ENCODE assay signal across 11 cellular contexts in genomic region chr6:27296106-27296783, GRCh38. TPM values are rescaled to one million over a fixed set of nuclear protein-coding genes. Genes with fewer than 3 reads are reported as not detected.
DNase-seq lines count a peak whose midpoint lies in the region; ATAC-seq, FAIRE-seq and TF ChIP-seq lines count a peak whose summit lies in the region.
"Had no signal": no experiment of that assay in that cellular context is flagged by ENCODE, and none has a peak within 500 bp of the region (broad histone marks: within the 10 kb centered on the region; RNA-seq: fewer than 3 reads in every experiment).

No MANE protein-coding gene starts in this region.

- H2AFZ ChIP-seq in K562 (ENCODE audit: low read depth, low read length), result peak overlapping the region; percentile 97

- in situ Hi-C loops in K562 (cut with MboI), result no loop called here

- DNase-seq in CD8-positive, alpha-beta memory T cell, result no peak
- DNase-seq in K562 (ENCODE audit: extremely low read depth in 1 of 4, low spot score in 3 of 4), result peak in 3 of 4 experiments; percentile 29 to 61 (median 50)
- DNase-seq in memory B cell (ENCODE audit: low spot score in 2 of 2), result no peak
- DNase-seq in NCI-H146 (lab: John Stamatoyannopoulos, UW), result no peak
- DNase-seq in NK-92 (lab: John Stamatoyannopoulos, UW; ENCODE audit: unreplicated experiment), result no peak
- DNase-seq: effector CD8-positive, alpha-beta T cell; upper lobe of right lung had no signal

- POLR2A ChIA-PET in CD8-positive, alpha-beta memory T cell (lab: Charles Lee), result no interaction called here
- POLR2A ChIA-PET in K562 (lab: Yijun Ruan, JAX), result interaction anchor here (0.6 to 2.4 kb wide), 15 partner anchors 10 to 514 kb away, joined by 3 to 13 read pairs (median 5); partner anchors contain the start of gene ZNF391

- H3K27me3 ChIP-seq in CD8-positive, alpha-beta memory T cell (ENCODE audit: insufficient read depth, low read length, poor library complexity, severe bottlenecking), result peaks cover 55% of the 10 kb centered on the region
- H3K27me3 ChIP-seq in HUES64 (ENCODE audit: insufficient read depth, low read length) (peaks cover 62% of the 10 kb centered on the region), K562 (ENCODE audit: control insufficient read depth in 2 of 2, insufficient read depth in 2 of 2, low read length in 2 of 2) (no peaks in the 10 kb centered on the region)

- no peak for TF ChIP-seq EP300 in K562 (IDR thresholded peaks at IDR 0.05; ENCODE audit: low read length)

- no peak for TF ChIP-seq POLR2A in K562 (conservative IDR thresholded peaks at IDR 0.05)

- no TSS peak for BruUV-seq in K562 (replicated peaks; lab: Mats Ljungman, UMichigan)

- peak overlapping the region; percentile 91 for H3K4me2 ChIP-seq in K562 (ENCODE audit: insufficient read depth, low read length)

- under 1% methylated on average over 27 of the region's 27 CpGs for WGBS in HUES64
- under 1% methylated on average over 27 of the region's 27 CpGs for WGBS in K562 (ENCODE audit: insufficient coverage, low coverage, missing lambda C conversion rate)

- H3K4me3 ChIP-seq in CD8-positive, alpha-beta memory T cell (ENCODE audit: low read length), result no peak overlapping the region
- H3K4me3 ChIP-seq in HUES64 (ENCODE audit: low read length), result peak overlapping the region; percentile 71
- peak overlapping the region; percentile 67 for H3K4me3 ChIP-seq in K562
- H3K4me3 ChIP-seq: upper lobe of right lung had no signal

- FAIRE-seq in K562 (lab: Jason Lieb, UNC), result no peak
- FAIRE-seq: GM12891 had no signal

- intact Hi-C loops in K562 (cut with micrococcal nuclease), result loop anchor here (2.0 to 10.0 kb wide), 5 partner anchors 37 to 389 kb away; no protein-coding TSS in a partner anchor

- no peaks in the 10 kb centered on the region for H3K4me1 ChIP-seq in CD8-positive, alpha-beta memory T cell (ENCODE audit: insufficient read depth, low read length)
- peaks cover 15% of the 10 kb centered on the region for H3K4me1 ChIP-seq in HUES64 (ENCODE audit: insufficient read depth, low read length)
- H3K4me1 ChIP-seq in K562 (replicated peaks in 1 of 2; ENCODE audit: control insufficient read depth in 2 of 2, insufficient read depth in 2 of 2, low read length in 2 of 2), result peaks cover under 1 to 10% of the 10 kb centered on the region in 2 experiments; a peak in 3 of 5 replicates
- H3K4me1 ChIP-seq: upper lobe of right lung had no signal

- CTCF ChIA-PET in CD8-positive, alpha-beta memory T cell (lab: Charles Lee), result interaction anchor here (0.8 to 1.0 kb wide), 2 partner anchors 16 to 367 kb away, joined by 3 read pairs; partner anchors contain the start of gene POM121L2
- CTCF ChIA-PET in K562 (lab: Yijun Ruan, JAX; ENCODE audit: low intra/inter-chr PET ratio), result interaction anchor here (0.6 kb wide), 1 partner anchor 209 kb away, joined by 3 read pairs; no protein-coding TSS in a partner anchor

- TF ChIP-seq CTCF in K562 (IDR thresholded peaks at IDR 0.05 in 2 of 3, conservative IDR thresholded peaks at IDR 0.05 in 1 of 3; ENCODE audit: insufficient read depth in 2 of 3, low read depth in 1 of 3, low read length in 3 of 3), result no peak

- no peaks in the 10 kb centered on the region for H3K79me2 ChIP-seq in K562 (ENCODE audit: control insufficient read depth, insufficient read depth, low read length)

- H3K4me3 Mint-ChIP-seq in CD8-positive, alpha-beta memory T cell, result peak overlapping the region in 5 of 7 donors; percentile 5 to 76 (median 67)
- no peak overlapping the region for H3K4me3 Mint-ChIP-seq in memory B cell

- peak overlapping the region in 5 of 8 donors; percentile 37 to 79 (median 75) for H3K27ac Mint-ChIP-seq in CD8-positive, alpha-beta memory T cell
- peak overlapping the region; percentile 32 for H3K27ac Mint-ChIP-seq in memory B cell

- no peak; a peak in 1 of 4 replicates for TF ChIP-seq RAD21 in K562 (CRISPR knock-in tag; conservative IDR thresholded peaks at IDR 0.05 in 1 of 2, IDR thresholded peaks at IDR 0.05 in 1 of 2)

- H3K9me1 ChIP-seq in K562 (ENCODE audit: control insufficient read depth, insufficient read depth, low read length), result no peaks in the 10 kb centered on the region

- H3K9me3 Mint-ChIP-seq in CD8-positive, alpha-beta memory T cell, result peaks cover 21 to 65% (median 58%) of the 10 kb centered on the region in 5 donors
- H3K9me3 Mint-ChIP-seq in memory B cell, result peaks cover 18% of the 10 kb centered on the region

- peaks cover 10% of the 10 kb centered on the region for H3K9me3 ChIP-seq in CD8-positive, alpha-beta memory T cell (ENCODE audit: low read length)
- H3K9me3 ChIP-seq in HUES64 (ENCODE audit: insufficient read depth, low read depth, low read length), result no peaks in the 10 kb centered on the region
- H3K9me3 ChIP-seq in K562 (replicated peaks; ENCODE audit: control insufficient read depth, insufficient read depth, low read depth, low read length), result no peaks in the 10 kb centered on the region
- H3K9me3 ChIP-seq: upper lobe of right lung had no signal

- ATAC-seq in K562 (peak; percentile 47), memory B cell (ENCODE audit: low read depth) (no peak), GM18867 (IDR thresholded peaks at IDR 0.05; ENCODE audit: unreplicated experiment) (no peak), HG03521 (IDR thresholded peaks at IDR 0.05; ENCODE audit: unreplicated experiment) (no peak)
- ATAC-seq: upper lobe of right lung had no signal

- H3K9ac ChIP-seq in HUES64 (ENCODE audit: low read depth, low read length), result 0 out of 2 replicates have a peak overlapping the region, but pooled peaks have one; percentile 31
- peak overlapping the region; percentile 74 to 93 for H3K9ac ChIP-seq in K562 (ENCODE audit: insufficient read depth in 1 of 2, low read depth in 2 of 2, low read length in 2 of 2)

- no peaks in the 10 kb centered on the region for H3K4me1 Mint-ChIP-seq in CD8-positive, alpha-beta memory T cell
- no peaks in the 10 kb centered on the region for H3K4me1 Mint-ChIP-seq in memory B cell

- peak overlapping the region; percentile 46 for H3K27ac ChIP-seq in CD8-positive, alpha-beta memory T cell (ENCODE audit: low read depth, low read length)
- no peak overlapping the region for H3K27ac ChIP-seq in HUES64 (ENCODE audit: low read depth, low read length)
- H3K27ac ChIP-seq in K562 (ENCODE audit: extremely low read depth, low read depth, low read length), result peak overlapping the region; percentile 17
- H3K27ac ChIP-seq: upper lobe of right lung had no signal

- peaks cover 0 to 5% (median 4%) of the 10 kb centered on the region in 3 donors for H3K36me3 Mint-ChIP-seq in CD8-positive, alpha-beta memory T cell
- H3K36me3 Mint-ChIP-seq in memory B cell, result peaks cover 1% of the 10 kb centered on the region

- no peaks in the 10 kb centered on the region for H3K36me3 ChIP-seq in CD8-positive, alpha-beta memory T cell (ENCODE audit: insufficient read depth, low read length)
- H3K36me3 ChIP-seq in HUES64 (ENCODE audit: insufficient read depth, low read length) (no peaks in the 10 kb centered on the region), K562 (ENCODE audit: control insufficient read depth, insufficient read depth, low read length) (no peaks in the 10 kb centered on the region)
- H3K36me3 ChIP-seq: upper lobe of right lung had no signal

- H4K20me1 ChIP-seq in K562 (replicated peaks; ENCODE audit: control insufficient read depth, insufficient read depth, low read length), result no peaks in the 10 kb centered on the region

- peaks cover 85 to 88% of the 10 kb centered on the region in 2 donors for H3K27me3 Mint-ChIP-seq in CD8-positive, alpha-beta memory T cell
- H3K27me3 Mint-ChIP-seq in memory B cell, result peaks cover 29% of the 10 kb centered on the region

RNA-seq across cellular contexts. Expression of gene POM121L2, which starts 15.8 kb away (rescaled TPM):
- total RNA-seq in CD8-positive, alpha-beta memory T cell, result not detected
- not detected for polyA plus RNA-seq in CD8-positive, alpha-beta memory T cell
- polyA plus RNA-seq in HUES64 (2013, experiment 1 of 2), result not detected
- polyA plus RNA-seq in HUES64 (2013, experiment 2 of 2), result not detected
- not detected in 2 replicates for total RNA-seq in K562 (2011; cell fraction: chromatin; rRNA removed; ENCODE audit: low replicate concordance)
- total RNA-seq in K562 (2011; cell fraction: nucleolus; rRNA removed), result not detected in 2 replicates
- not detected in 2 replicates for total RNA-seq in K562 (2011; cell fraction: nucleoplasm; rRNA removed)
- total RNA-seq in K562 (2014; rRNA removed) (not detected in 2 replicates), K562 (2014; rRNA removed; fragmentation: Illumina TruSeq; extraction: Trizol) (not detected in 2 replicates), K562 (2015; rRNA removed; fragmentation: Illumina TruSeq; extraction: Trizol) (not detected in 2 replicates), K562 (2021) (not detected in 2 replicates)
- polyA plus RNA-seq in K562 (2011; rRNA removed) (not detected in 2 replicates), K562 (2014; fragmentation: Illumina TruSeq; extraction: Trizol) (not detected in 2 replicates), K562 (2014; fragmentation: Nextera tagmentation; extraction: Ambion mirVana) (under 1 TPM; 0.23 to 0.45 TPM), K562 (2014; rRNA removed) (not detected in 2 replicates)
- not detected in 2 replicates for polyA plus RNA-seq in K562 (2011; cell fraction: cytosol; rRNA removed)
- polyA plus RNA-seq in K562 (2011; cell fraction: nucleus; rRNA removed), result not detected in 2 replicates
- polyA plus RNA-seq in K562 (2012), result 0.22 and 0.40 TPM in 2 replicates
- polyA minus RNA-seq in K562 (2011; rRNA and poly(A)+ RNA removed), result not detected in 2 replicates
- polyA minus RNA-seq in K562 (2011; cell fraction: cytosol; rRNA and poly(A)+ RNA removed), result not detected in 2 replicates
- polyA minus RNA-seq in K562 (2011; cell fraction: nucleus; rRNA and poly(A)+ RNA removed), result not detected in 2 replicates
- total RNA-seq: upper lobe of right lung had no signal

RNA-seq across cellular contexts. Expression of gene PRSS16, which starts 48.7 kb away (rescaled TPM):
- under 1 TPM; 0.35 to 0.55 TPM for total RNA-seq in CD8-positive, alpha-beta memory T cell
- polyA plus RNA-seq in CD8-positive, alpha-beta memory T cell, result 1.5 TPM
- 8.0 TPM for polyA plus RNA-seq in HUES64 (2013, experiment 1 of 2)
- 8.5 TPM for polyA plus RNA-seq in HUES64 (2013, experiment 2 of 2)
- total RNA-seq in K562 (2011; cell fraction: chromatin; rRNA removed; ENCODE audit: low replicate concordance), result 14.9 and 15.6 TPM in 2 replicates
- 14.3 and 15.8 TPM in 2 replicates for total RNA-seq in K562 (2011; cell fraction: nucleolus; rRNA removed)
- total RNA-seq in K562 (2011; cell fraction: nucleoplasm; rRNA removed), result 19.4 and 34.7 TPM in 2 replicates
- total RNA-seq in K562 (2014; rRNA removed) (4.9 and 7.5 TPM in 2 replicates), K562 (2014; rRNA removed; fragmentation: Illumina TruSeq; extraction: Trizol) (2.8 and 4.5 TPM in 2 replicates), K562 (2015; rRNA removed; fragmentation: Illumina TruSeq; extraction: Trizol) (4.6 and 5.7 TPM in 2 replicates), K562 (2021) (12.1 and 12.7 TPM in 2 replicates)
- polyA plus RNA-seq in K562 (2011; rRNA removed) (19.3 and 29.6 TPM in 2 replicates), K562 (2014; fragmentation: Illumina TruSeq; extraction: Trizol) (13.1 and 17.4 TPM in 2 replicates), K562 (2014; fragmentation: Nextera tagmentation; extraction: Ambion mirVana) (10 to 100 TPM; 12.0 to 13.5 TPM), K562 (2014; rRNA removed) (21.3 and 21.8 TPM in 2 replicates)
- 32.3 and 43.3 TPM in 2 replicates for polyA plus RNA-seq in K562 (2011; cell fraction: cytosol; rRNA removed)
- polyA plus RNA-seq in K562 (2011; cell fraction: nucleus; rRNA removed), result 50.1 and 60.0 TPM in 2 replicates
- 15.6 and 44.4 TPM in 2 replicates for polyA plus RNA-seq in K562 (2012)
- 9.2 and 12.7 TPM in 2 replicates for polyA minus RNA-seq in K562 (2011; rRNA and poly(A)+ RNA removed)
- polyA minus RNA-seq in K562 (2011; cell fraction: cytosol; rRNA and poly(A)+ RNA removed), result 5.9 and 6.6 TPM in 2 replicates
- polyA minus RNA-seq in K562 (2011; cell fraction: nucleus; rRNA and poly(A)+ RNA removed), result 9.0 and 19.1 TPM in 2 replicates

Comparison
In these comparisons a context has a peak if more than half of its experiments do, and no peak if none do; other contexts are left out.
1. DNase-seq: peak in K562 (3 of 4); none in CD8-positive, alpha-beta memory T cell (0 of 5), memory B cell (0 of 2), NCI-H146 (single experiment) and NK-92 (single experiment).